Comparison of ENCODE assay signal across 8 cellular contexts in genomic region chr15:75758071-75758872, GRCh38. TPM values are rescaled to one million over a fixed set of nuclear protein-coding genes. Genes with fewer than 3 reads are reported as not detected.
DNase-seq lines count a peak whose midpoint lies in the region; ATAC-seq and TF ChIP-seq lines count a peak whose summit lies in the region.

No MANE protein-coding gene starts in this region.

- DNase-seq in NCI-H187 (lab: John Stamatoyannopoulos, UW) = peak; percentile 46 to 51
- no peak for DNase-seq in NCI-H187 treated with DMSO at 0.1 percent for 48 hours (lab: John Stamatoyannopoulos, UW)
- peak; percentile 92 for DNase-seq in NCI-H226
- peak; percentile 39 to 61 for DNase-seq in activated CD4-positive, alpha-beta T cell treated with anti-CD3 and anti-CD28 coated beads for 24 hours (ENCODE audit: low read depth in 2 of 2)
- DNase-seq in colonic mucosa = peak; percentile 94
- DNase-seq in kidney tubule cell (ENCODE audit: low spot score) = peak; percentile 89
- peak; percentile 8 to 46 for DNase-seq in stimulated activated CD4-positive, alpha-beta T cell treated with anti-CD3 and anti-CD28 coated beads, Interleukin-1b, Interleukin-23, amount 100 ng/mL, for 4 hours (ENCODE audit: low read depth in 2 of 2)

- no peaks in the 10 kb centered on the region for H3K36me3 ChIP-seq in colonic mucosa

- no peaks in the 10 kb centered on the region for H3K9me3 ChIP-seq in colonic mucosa

- H3K27ac ChIP-seq in colonic mucosa = peak overlapping the region; percentile 56

- ATAC-seq in HG03103 (IDR thresholded peaks at IDR 0.05; ENCODE audit: low read depth, unreplicated experiment) = peak; percentile 79

- intact Hi-C loops in colonic mucosa (cut with DNase I) = no loop called here

- H3K4me3 ChIP-seq in colonic mucosa = peak overlapping the region; percentile 37

- no peak for TF ChIP-seq CTCF in colonic mucosa (IDR thresholded peaks at IDR 0.05)

- no peaks in the 10 kb centered on the region for H3K4me1 ChIP-seq in colonic mucosa

- no peaks in the 10 kb centered on the region for H3K27me3 ChIP-seq in colonic mucosa

- peak overlapping the region; percentile 39 to 55 for H3K9ac ChIP-seq in colonic mucosa (ENCODE audit: low read depth in 2 of 2, low read length in 2 of 2)

RNA-seq across cellular contexts. Expression of gene CSPG4, which starts 45.6 kb away (rescaled TPM):
- total RNA-seq in colonic mucosa = 10 to 100 TPM in 1 of 2 donors, 1 to 10 TPM in 1; 2.1 to 12.7 TPM
